ENCODE assay signal across 8 cellular contexts in the genomic region with DNA sequence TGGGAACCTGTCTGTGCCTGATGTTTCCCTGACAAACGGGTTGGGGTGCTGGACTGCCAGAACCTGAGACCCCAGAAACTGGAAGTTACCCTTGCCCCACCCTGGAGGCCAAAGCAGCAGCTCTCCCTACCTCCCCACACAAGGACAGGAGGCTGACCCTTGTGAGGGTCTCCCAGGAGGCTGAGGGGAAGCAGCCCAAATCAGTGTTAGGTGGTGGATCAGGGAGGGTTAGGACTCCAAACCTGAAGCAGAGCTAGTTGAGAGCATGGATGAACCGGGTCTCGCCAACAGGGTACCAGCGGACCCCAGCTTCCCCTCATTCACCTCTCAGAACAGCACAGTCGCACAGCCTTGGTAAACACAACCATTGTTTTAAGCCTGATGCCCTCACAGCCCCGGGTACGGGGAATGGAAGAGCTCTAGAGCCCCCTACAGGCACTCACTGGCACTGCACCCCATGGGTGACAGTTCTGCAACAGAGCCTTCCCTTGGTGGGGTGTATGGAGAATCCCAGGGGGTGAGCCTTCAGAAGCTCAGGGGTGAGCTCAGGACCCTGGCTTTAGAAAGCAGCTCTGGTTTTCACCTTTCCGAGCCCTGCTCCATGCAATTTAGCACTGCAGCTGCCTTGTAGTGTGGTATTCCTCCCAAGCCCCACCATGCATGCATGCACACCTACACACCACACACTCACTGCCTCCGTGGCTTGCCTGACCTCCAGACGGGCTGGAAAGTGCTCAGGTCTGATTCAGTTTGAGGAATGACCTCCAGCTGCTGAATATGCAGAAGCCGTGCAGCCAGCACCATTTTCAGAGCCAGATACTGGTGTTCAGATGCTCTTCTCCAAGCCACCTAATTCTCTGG. TPM values are rescaled to one million over a fixed set of nuclear protein-coding genes. Genes with fewer than 3 reads are reported as not detected.
DNase-seq lines count a peak whose midpoint lies in the region; ATAC-seq, FAIRE-seq and TF ChIP-seq lines count a peak whose summit lies in the region.

No MANE protein-coding gene starts in this region.

- H3K9me3 Mint-ChIP-seq in activated T-cell treated with anti-CD3 and anti-CD28 coated beads, Interleukin-2, amount 50 U/mL, for 4 hours, result no peaks in the 10 kb centered on the region
- H3K9me3 Mint-ChIP-seq in neural crest cell, result no peaks in the 10 kb centered on the region
- no peaks in the 10 kb centered on the region for H3K9me3 Mint-ChIP-seq in stimulated activated naive CD8-positive, alpha-beta T cell treated with anti-CD3 and anti-CD28 coated beads, Interleukin-15, amount 100 ng/mL, for 72 hours

- peak; percentile 97 for FAIRE-seq in HTR-8/SVneo (lab: Jason Lieb, UNC)

- no peak overlapping the region for H3K4me3 Mint-ChIP-seq in activated T-cell treated with anti-CD3 and anti-CD28 coated beads, Interleukin-2, amount 50 U/mL, for 4 hours
- no peak overlapping the region for H3K4me3 Mint-ChIP-seq in neural crest cell
- no peak overlapping the region for H3K4me3 Mint-ChIP-seq in stimulated activated naive CD8-positive, alpha-beta T cell treated with anti-CD3 and anti-CD28 coated beads, Interleukin-15, amount 100 ng/mL, for 72 hours

- TF ChIP-seq CTCF in GM12872 (IDR thresholded peaks at IDR 0.05; ENCODE audit: insufficient read depth, low read depth, low read length) (peak; percentile 100), fibroblast of pulmonary artery (IDR thresholded peaks at IDR 0.05; ENCODE audit: low read length, missing control alignments) (peak; percentile 100), neural crest cell (conservative IDR thresholded peaks at IDR 0.05) (peak; percentile 96)

- no peaks in the 10 kb centered on the region for H3K36me3 Mint-ChIP-seq in activated T-cell treated with anti-CD3 and anti-CD28 coated beads, Interleukin-2, amount 50 U/mL, for 4 hours (ENCODE audit: insufficient read depth)
- H3K36me3 Mint-ChIP-seq in neural crest cell (ENCODE audit: low read depth), result no peaks in the 10 kb centered on the region

- ATAC-seq in activated T-cell treated with anti-CD3 and anti-CD28 coated beads, Interleukin-2, amount 50 U/mL, for 4 hours, result peak; percentile 72 to 87
- ATAC-seq in stimulated activated naive CD8-positive, alpha-beta T cell treated with anti-CD3 and anti-CD28 coated beads, Interleukin-15, amount 100 ng/mL, for 72 hours, result peak; percentile 92
- ATAC-seq in HG03097 (IDR thresholded peaks at IDR 0.05; ENCODE audit: low FRiP score, unreplicated experiment), result no peak

- no peaks in the 10 kb centered on the region for H3K4me1 Mint-ChIP-seq in activated T-cell treated with anti-CD3 and anti-CD28 coated beads, Interleukin-2, amount 50 U/mL, for 4 hours (ENCODE audit: low read depth)
- no peaks in the 10 kb centered on the region for H3K4me1 Mint-ChIP-seq in neural crest cell
- no peaks in the 10 kb centered on the region for H3K4me1 Mint-ChIP-seq in stimulated activated naive CD8-positive, alpha-beta T cell treated with anti-CD3 and anti-CD28 coated beads, Interleukin-15, amount 100 ng/mL, for 72 hours

- H3K4me3 ChIP-seq in fibroblast of pulmonary artery (replicated peaks; ENCODE audit: low read depth, low read length), result no peak overlapping the region

- peak; percentile 99 for DNase-seq in HTR-8/SVneo (ENCODE audit: insufficient read length, low spot score)
- DNase-seq in OCI-M1 (lab: John Stamatoyannopoulos, UW), result peak; percentile 71
- peak; percentile 45 for DNase-seq in activated T-cell treated with anti-CD3 and anti-CD28 coated beads, Interleukin-2, amount 50 U/mL, for 4 hours
- peak; percentile 67 for DNase-seq in fibroblast of pulmonary artery (ENCODE audit: low read depth)
- peak; percentile 87 for DNase-seq in neural crest cell (ENCODE audit: low read depth, low spot score)
- DNase-seq in stimulated activated naive CD8-positive, alpha-beta T cell treated with anti-CD3 and anti-CD28 coated beads, Interleukin-15, amount 100 ng/mL, for 72 hours, result peak; percentile 70 to 71

- H3K27ac Mint-ChIP-seq in neural crest cell (ENCODE audit: unreplicated experiment), result no peak overlapping the region
- H3K27ac Mint-ChIP-seq in stimulated activated naive CD8-positive, alpha-beta T cell treated with anti-CD3 and anti-CD28 coated beads, Interleukin-15, amount 100 ng/mL, for 72 hours, result no peak overlapping the region

- H3K27me3 Mint-ChIP-seq in activated T-cell treated with anti-CD3 and anti-CD28 coated beads, Interleukin-2, amount 50 U/mL, for 4 hours (ENCODE audit: low read depth), result peaks cover 56% of the 10 kb centered on the region
- peaks cover 51% of the 10 kb centered on the region for H3K27me3 Mint-ChIP-seq in neural crest cell (ENCODE audit: low read depth)
- peaks cover 38% of the 10 kb centered on the region for H3K27me3 Mint-ChIP-seq in stimulated activated naive CD8-positive, alpha-beta T cell treated with anti-CD3 and anti-CD28 coated beads, Interleukin-15, amount 100 ng/mL, for 72 hours

RNA-seq across cellular contexts. Expression of a gene that starts 11.2 kb away (rescaled TPM):
- under 1 TPM in 1 of 3 donors, not detected in 2; 0.11 TPM for total RNA-seq in activated T-cell treated with anti-CD3 and anti-CD28 coated beads, Interleukin-2, amount 50 U/mL, for 4 hours
- 0.28 and 0.77 TPM in 2 replicates for total RNA-seq in neural crest cell

Comparison
In these comparisons a context has a peak if more than half of its experiments do, and no peak if none do; other contexts are left out.
1. DNase-seq: peak in every context shown above with its lines; median percentile 99 in HTR-8/SVneo; 87 in neural crest cell; 71 in OCI-M1; 70 in stimulated activated naive CD8-positive, alpha-beta T cell treated with anti-CD3 and anti-CD28 coated beads, Interleukin-15, amount 100 ng/mL, for 72 hours; 67 in fibroblast of pulmonary artery; 45 in activated T-cell treated with anti-CD3 and anti-CD28 coated beads, Interleukin-2, amount 50 U/mL, for 4 hours.